In the genomic region with DNA sequence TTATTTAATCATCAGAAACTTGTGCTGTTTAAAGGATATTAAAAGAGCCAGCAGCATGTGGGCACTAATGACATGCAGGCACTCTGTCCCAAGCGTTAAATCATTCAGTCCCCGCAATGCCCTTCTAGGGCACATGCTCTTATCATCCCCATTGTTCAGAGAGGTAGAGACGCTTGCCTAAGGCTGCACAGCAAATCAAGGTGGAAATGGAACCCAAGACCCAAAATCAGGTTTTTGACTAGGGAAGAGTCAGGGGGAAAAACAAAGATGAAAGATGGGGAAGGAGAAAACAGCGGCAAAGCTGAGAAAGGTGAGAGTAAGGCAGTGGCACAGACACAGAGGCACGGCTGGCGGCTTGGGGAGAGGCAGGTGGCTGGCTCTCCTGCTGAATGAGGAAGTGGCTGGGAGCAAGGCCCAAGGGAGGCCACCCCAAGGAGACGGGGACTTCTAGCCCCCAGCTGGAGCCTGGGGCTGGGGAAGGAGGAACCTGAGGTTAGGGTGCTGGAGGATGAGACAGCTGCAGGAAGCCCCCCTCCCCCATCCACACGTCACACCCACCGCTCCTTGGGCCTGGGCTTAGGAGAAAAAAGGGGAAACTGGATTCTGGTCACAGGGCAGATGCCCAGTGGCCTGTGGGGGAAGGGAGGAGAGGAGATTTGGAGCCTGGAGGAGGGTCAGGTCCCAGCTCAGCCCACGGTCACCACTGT, we compare ENCODE assay signal across 8 cellular contexts. TPM values are rescaled to one million over a fixed set of nuclear protein-coding genes. Genes with fewer than 3 reads are reported as not detected.
DNase-seq lines count a peak whose midpoint lies in the region; ATAC-seq and TF ChIP-seq lines count a peak whose summit lies in the region.

No MANE protein-coding gene starts in this region.

- H3K4me3 ChIP-seq in NB4 (ENCODE audit: low read depth, low read length) (no peak overlapping the region), prostate gland (no peak overlapping the region)

- in situ Hi-C loops in G401 (cut with HindIII; ENCODE audit: low sequenced_read_pairs) = no loop called here

- H3K9me3 ChIP-seq in prostate gland = no peaks in the 10 kb centered on the region

- H3K4me1 ChIP-seq in prostate gland (replicated peaks) = no peaks in the 10 kb centered on the region

- intact Hi-C loops in prostate gland (cut with DNase I) = no loop called here

- 72% methylated on average over 10 of the region's 10 CpGs for WGBS in prostate gland

- TF ChIP-seq POLR2A in NB4 (IDR thresholded peaks at IDR 0.05; ENCODE audit: extremely low read depth, insufficient read length) (no peak), prostate gland (IDR thresholded peaks at IDR 0.05) (peak; percentile 14)

- TF ChIP-seq CTCF in NB4 (IDR thresholded peaks at IDR 0.05; ENCODE audit: low read depth, low read length) (no peak), prostate gland (IDR thresholded peaks at IDR 0.05) (no peak)

- H3K27me3 ChIP-seq in prostate gland (replicated peaks; ENCODE audit: insufficient read depth) = no peaks in the 10 kb centered on the region

- DNase-seq in NB4 (ENCODE audit: low read depth) (peak; percentile 98), germinal center (ENCODE audit: low spot score) (peak; percentile 90), prostate gland (ENCODE audit: low spot score) (no peak), G401 (ENCODE audit: low spot score) (no peak)
- DNase-seq in stimulated activated CD4-positive, alpha-beta T cell treated with anti-CD3 and anti-CD28 coated beads, Interleukin-4, amount 100 ng/mL, for 4 hours = no peak
- no peak for DNase-seq in stimulated activated CD4-positive, alpha-beta T cell treated with anti-CD3 and anti-CD28 coated beads, Interleukin-2, amount 100 ng/mL, for 24 hours

- H3K27ac ChIP-seq in prostate gland = no peak overlapping the region

- ATAC-seq in GM18502 (IDR thresholded peaks at IDR 0.05; ENCODE audit: poor library complexity, unreplicated experiment) (peak; percentile 48), GM21515 (IDR thresholded peaks at IDR 0.05; ENCODE audit: unreplicated experiment) (no peak)

- no peaks in the 10 kb centered on the region for H3K36me3 ChIP-seq in prostate gland

RNA-seq across cellular contexts. Expression of a gene that starts 1.0 kb away (rescaled TPM):
- 10 to 100 TPM; 30.6 to 60.7 TPM for total RNA-seq in prostate gland
- total RNA-seq in G401 (2014; rRNA removed; shearing (Covaris generic)) = 7.3 TPM in 1 of 2 replicates, not detected in the other

RNA-seq across cellular contexts. Expression of a gene that starts 6.8 kb away (rescaled TPM):
- total RNA-seq in prostate gland = 1 to 10 TPM in 1 of 2 donors, not detected in 1; 4.9 TPM
- total RNA-seq in G401 (2014; rRNA removed; shearing (Covaris generic)) = not detected in 2 replicates

RNA-seq across cellular contexts. Expression of a gene that starts 8.8 kb away (rescaled TPM):
- total RNA-seq in prostate gland = 10 to 100 TPM in 1 of 2 donors, 1 to 10 TPM in 1; 5.6 to 10.8 TPM
- 4.1 and 8.4 TPM in 2 replicates for total RNA-seq in G401 (2014; rRNA removed; shearing (Covaris generic))

RNA-seq across cellular contexts. Expression of a gene that starts 27.0 kb away (rescaled TPM):
- 10 to 100 TPM; 21.7 to 32.3 TPM for total RNA-seq in prostate gland
- total RNA-seq in G401 (2014; rRNA removed; shearing (Covaris generic)) = 6.2 and 15.8 TPM in 2 replicates

RNA-seq across cellular contexts. Expression of a gene that starts 40.8 kb away (rescaled TPM):
- total RNA-seq in prostate gland = 10 to 100 TPM in 1 of 2 donors, 1 to 10 TPM in 1; 3.6 to 38.0 TPM
- total RNA-seq in G401 (2014; rRNA removed; shearing (Covaris generic)) = 121 and 133 TPM in 2 replicates

Comparison
In these comparisons a context has a peak if more than half of its experiments do, and no peak if none do; other contexts are left out.
1. DNase-seq: peak in NB4 (single experiment) and germinal center (single experiment); none in prostate gland (single experiment), stimulated activated CD4-positive, alpha-beta T cell treated with anti-CD3 and anti-CD28 coated beads, Interleukin-4, amount 100 ng/mL, for 4 hours (0 of 2), G401 (single experiment) and stimulated activated CD4-positive, alpha-beta T cell treated with anti-CD3 and anti-CD28 coated beads, Interleukin-2, amount 100 ng/mL, for 24 hours (0 of 2).